In the genomic region with DNA sequence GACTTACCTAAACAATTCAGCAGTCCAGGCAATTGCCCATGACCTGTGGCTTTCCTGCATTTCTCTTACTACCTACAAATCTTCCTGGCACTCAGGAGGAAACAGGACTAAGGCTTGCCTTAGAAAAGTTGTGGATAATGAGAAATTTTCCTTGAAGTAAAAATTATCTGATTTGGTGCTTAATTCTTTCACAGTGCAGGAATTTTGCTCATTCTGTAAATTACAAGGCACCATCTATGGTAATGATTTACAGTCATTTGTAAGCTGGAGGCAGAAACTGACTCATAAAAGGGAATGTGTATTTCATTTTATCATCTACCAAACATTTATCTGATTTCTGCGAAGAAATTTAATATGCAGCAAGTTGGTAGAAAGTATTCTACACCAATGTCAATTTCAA, we compare ENCODE assay signal across 27 cellular contexts.
DNase-seq lines count a peak whose midpoint lies in the region; ATAC-seq and TF ChIP-seq lines count a peak whose summit lies in the region.
"Had no signal": no experiment of that assay in that cellular context is flagged by ENCODE, and none has a peak within 500 bp of the region (broad histone marks: within the 10 kb centered on the region; RNA-seq: fewer than 3 reads in every experiment).

No MANE protein-coding gene starts in this region.

- peak; percentile 23 for DNase-seq in LoVo (ENCODE audit: low spot score)
- DNase-seq in epithelial cell of prostate (ENCODE audit: low read depth, low spot score): no peak
- no peak for DNase-seq in mesothelial cell of epicardium (ENCODE audit: low spot score in 2 of 2, unreplicated experiment in 2 of 2)
- no peak for DNase-seq in T-helper 2 cell
- no peak for DNase-seq in cerebellar nuclear complex (lab: John Stamatoyannopoulos, UW)
- DNase-seq: activated CD8-positive, alpha-beta memory T cell treated with anti-CD3 and anti-CD28 coated beads for 24 hours; CD4-positive, alpha-beta T cell; DMS79; dorsolateral prefrontal cortex; GM23248; hippocampal formation; left colon; mucosa of descending colon; NCI-H1092 treated with DMSO at 0.1 percent for 48 hours; NCI-H2171; NCI-H82; PC-3; retina; stimulated activated CD4-positive, alpha-beta T cell treated with anti-CD3 and anti-CD28 coated beads, Interleukin-15, amount 100 ng/mL, for 24 hours; stimulated activated naive CD4-positive, alpha-beta T cell treated with Interleukin-2 at 50 U/mL for 16 hours; T-helper 9 cell; upper lobe of left lung had no signal

- peaks cover 6% of the 10 kb centered on the region for H3K9me3 Mint-ChIP-seq in mesothelial cell of epicardium
- H3K9me3 Mint-ChIP-seq: CD4-positive, alpha-beta T cell had no signal

- ATAC-seq in GM19463 (IDR thresholded peaks at IDR 0.05; ENCODE audit: unreplicated experiment) (peak; percentile 35), gastroesophageal sphincter (no peak), GM21423 (IDR thresholded peaks at IDR 0.05; ENCODE audit: unreplicated experiment) (no peak)
- ATAC-seq: activated CD4-positive, CD25-positive, alpha-beta regulatory T cell treated with anti-CD3 and anti-CD28 coated beads, Interleukin-2, amount 50 U/mL, for 24 hours; left colon; mucosa of descending colon; PC-3 had no signal

- no peak for TF ChIP-seq EP300 in gastroesophageal sphincter (IDR thresholded peaks at IDR 0.05)

- no peaks in the 10 kb centered on the region for H3K4me1 ChIP-seq in gastroesophageal sphincter
- H3K4me1 ChIP-seq: upper lobe of left lung had no signal

- TF ChIP-seq POLR2A in gastroesophageal sphincter (IDR thresholded peaks at IDR 0.05): no peak

- no peaks in the 10 kb centered on the region for H3K27me3 ChIP-seq in gastroesophageal sphincter
- H3K27me3 ChIP-seq: dorsolateral prefrontal cortex, upper lobe of left lung had no signal

- no peaks in the 10 kb centered on the region for H3K9me3 ChIP-seq in gastroesophageal sphincter
- H3K9me3 ChIP-seq: mucosa of descending colon, upper lobe of left lung had no signal

- no peak for TF ChIP-seq CTCF in mesothelial cell of epicardium (IDR thresholded peaks at IDR 0.05; ENCODE audit: unreplicated experiment)
- TF ChIP-seq CTCF in gastroesophageal sphincter (IDR thresholded peaks at IDR 0.05): no peak

- H3K27ac ChIP-seq in epithelial cell of prostate: peak overlapping the region; percentile 55
- no peak overlapping the region for H3K27ac ChIP-seq in gastroesophageal sphincter
- H3K27ac ChIP-seq: dorsolateral prefrontal cortex, GM23248, upper lobe of left lung had no signal

- H3K4me1 Mint-ChIP-seq in mesothelial cell of epicardium: peaks cover 14% of the 10 kb centered on the region

- no peak overlapping the region for H3K4me3 Mint-ChIP-seq in mesothelial cell of epicardium
- H3K4me3 Mint-ChIP-seq: activated naive CD8-positive, alpha-beta T cell; CD4-positive, alpha-beta T cell had no signal

- no peaks in the 10 kb centered on the region for H3K27me3 Mint-ChIP-seq in mesothelial cell of epicardium (ENCODE audit: low read depth)
- H3K27me3 Mint-ChIP-seq: activated naive CD8-positive, alpha-beta T cell; CD4-positive, alpha-beta T cell had no signal

- peaks cover 3% of the 10 kb centered on the region for H3K36me3 Mint-ChIP-seq in mesothelial cell of epicardium
- H3K36me3 Mint-ChIP-seq: activated naive CD8-positive, alpha-beta T cell had no signal

- H3K36me3 ChIP-seq in gastroesophageal sphincter: no peaks in the 10 kb centered on the region
- H3K36me3 ChIP-seq: upper lobe of left lung had no signal

- H3K4me3 ChIP-seq in gastroesophageal sphincter: no peak overlapping the region
- H3K4me3 ChIP-seq: dorsolateral prefrontal cortex, GM23248, mucosa of descending colon, upper lobe of left lung had no signal

- WGBS in gastroesophageal sphincter (ENCODE audit: low coverage in 1 of 2), 2 donors: 50 to 58% methylated on average over 1 of the region's 1 CpG

- H3K27ac Mint-ChIP-seq in mesothelial cell of epicardium: peak overlapping the region; percentile 95
- H3K27ac Mint-ChIP-seq: activated naive CD8-positive, alpha-beta T cell; CD4-positive, alpha-beta T cell had no signal
